Comparison of ENCODE assay signal across 31 cellular contexts in genomic region chr4:6659897-6660296, GRCh38. TPM values are rescaled to one million over a fixed set of nuclear protein-coding genes. Genes with fewer than 3 reads are reported as not detected.
"Had no signal": no experiment of that assay in that cellular context is flagged by ENCODE, and none has a peak within 500 bp of the region (broad histone marks: within the 10 kb centered on the region; RNA-seq: fewer than 3 reads in every experiment).

No MANE protein-coding gene starts in this region.

- H3K27me3 ChIP-seq: adrenal gland, body of pancreas had no signal

- H3K36me3 Mint-ChIP-seq: activated CD4-positive, alpha-beta memory T cell treated with anti-CD3 and anti-CD28 coated beads for 36 hours; activated CD8-positive, alpha-beta memory T cell treated with anti-CD3 and anti-CD28 coated beads, Interleukin-2, amount 10 ng/mL, durations not matched to agents 7 days and 5 days; activated naive CD8-positive, alpha-beta T cell treated with anti-CD3 and anti-CD28 coated beads for 36 hours had no signal

- H3K27ac Mint-ChIP-seq: activated CD4-positive, alpha-beta memory T cell treated with anti-CD3 and anti-CD28 coated beads for 36 hours; activated CD4-positive, alpha-beta T cell treated with anti-CD3 and anti-CD28 coated beads for 36 hours; activated CD4-positive, alpha-beta T cell treated with anti-CD3 and anti-CD28 coated beads, Interleukin-2, amount 10 ng/mL, durations not matched to agents 24 days and 14 days; activated CD8-positive, alpha-beta memory T cell treated with anti-CD3 and anti-CD28 coated beads, Interleukin-2, amount 10 ng/mL, durations not matched to agents 7 days and 5 days; activated CD8-positive, alpha-beta T cell treated with anti-CD3 and anti-CD28 coated beads, Interleukin-2, amount 10 ng/mL, durations not matched to agents 7 days and 5 days; activated naive CD8-positive, alpha-beta T cell treated with anti-CD3 and anti-CD28 coated beads for 36 hours; activated naive CD8-positive, alpha-beta T cell treated with anti-CD3 and anti-CD28 coated beads, Interleukin-2, amount 50 U/mL, for 24 hours; activated T-cell treated with anti-CD3 and anti-CD28 coated beads, Interleukin-2, amount 50 U/mL, for 72 hours had no signal

- H3K9me3 ChIP-seq: adrenal gland, body of pancreas, esophagus muscularis mucosa, gastrocnemius medialis, heart left ventricle had no signal

- H3K4me1 ChIP-seq: foreskin keratinocyte had no signal

- H3K9me3 Mint-ChIP-seq: activated CD4-positive, alpha-beta T cell treated with anti-CD3 and anti-CD28 coated beads, Interleukin-2, amount 10 ng/mL, durations not matched to agents 24 days and 14 days; activated naive CD8-positive, alpha-beta T cell treated with anti-CD3 and anti-CD28 coated beads, Interleukin-2, amount 50 U/mL, for 24 hours; activated T-cell treated with anti-CD3 and anti-CD28 coated beads, Interleukin-2, amount 50 U/mL, for 72 hours; effector memory CD8-positive, alpha-beta T cell had no signal

- H3K36me3 ChIP-seq: adrenal gland, esophagus muscularis mucosa, gastrocnemius medialis, heart left ventricle had no signal

- DNase-seq: activated CD4-positive, alpha-beta memory T cell treated with anti-CD3 and anti-CD28 coated beads for 36 hours; activated CD4-positive, alpha-beta T cell treated with anti-CD3 and anti-CD28 coated beads for 36 hours; activated CD4-positive, alpha-beta T cell treated with anti-CD3 and anti-CD28 coated beads, Interleukin-2, amount 10 ng/mL, durations not matched to agents 24 days and 14 days; activated CD4-positive, CD25-positive, alpha-beta regulatory T cell; activated CD4-positive, CD25-positive, alpha-beta regulatory T cell treated with anti-CD3 and anti-CD28 coated beads, Interleukin-2, amount 50 U/mL, for 72 hours; activated CD8-positive, alpha-beta memory T cell treated with anti-CD3 and anti-CD28 coated beads, Interleukin-2, amount 10 ng/mL, durations not matched to agents 7 days and 5 days; activated CD8-positive, alpha-beta memory T cell treated with anti-CD3 and anti-CD28 coated beads, Interleukin-2, amount 50 U/mL, for 4 hours; activated CD8-positive, alpha-beta T cell treated with anti-CD3 and anti-CD28 coated beads, Interleukin-2, amount 10 ng/mL, durations not matched to agents 7 days and 5 days; activated effector memory CD4-positive, alpha-beta T cell treated with Interleukin-2 at 50 U/mL for 16 hours; activated gamma-delta T cell treated with Interleukin-2 at 50 U/mL for 16 hours; activated naive CD4-positive, alpha-beta T cell treated with Interleukin-2 at 50 U/mL for 16 hours; activated naive CD8-positive, alpha-beta T cell treated with anti-CD3 and anti-CD28 coated beads for 36 hours; activated naive CD8-positive, alpha-beta T cell treated with anti-CD3 and anti-CD28 coated beads, Interleukin-2, amount 50 U/mL, for 24 hours; activated T-cell treated with anti-CD3 and anti-CD28 coated beads, Interleukin-2, amount 50 U/mL, for 1 hour; activated T-cell treated with anti-CD3 and anti-CD28 coated beads, Interleukin-2, amount 50 U/mL, for 72 hours; amygdala; aorta; body of pancreas; caudate nucleus; cortex of kidney; dermis blood vessel endothelial cell; effector CD4-positive, alpha-beta T cell; effector memory CD8-positive, alpha-beta T cell; erythroblast; foreskin keratinocyte; gastrocnemius medialis; glutamatergic neuron; heart left ventricle; T-helper 2 cell had no signal

- H3K27me3 Mint-ChIP-seq: activated CD4-positive, alpha-beta memory T cell treated with anti-CD3 and anti-CD28 coated beads for 36 hours had no signal

- H3K4me3 ChIP-seq: body of pancreas had no signal

- H3K27ac ChIP-seq: body of pancreas, foreskin keratinocyte, gastrocnemius medialis had no signal

RNA-seq across cellular contexts. Expression of gene S100P, which starts 33.8 kb away (rescaled TPM):
- total RNA-seq: dermis blood vessel endothelial cell, foreskin keratinocyte had no signal
